Comparison of ENCODE assay signal across 24 cellular contexts in genomic region chr9:115232375-115232774, GRCh38.
DNase-seq lines count a peak whose midpoint lies in the region; ATAC-seq, FAIRE-seq and TF ChIP-seq lines count a peak whose summit lies in the region.
"Had no signal": no experiment of that assay in that cellular context is flagged by ENCODE, and none has a peak within 500 bp of the region (broad histone marks: within the 10 kb centered on the region; RNA-seq: fewer than 3 reads in every experiment).

No MANE protein-coding gene starts in this region.

- no peak for DNase-seq in A549 (ENCODE audit: low read depth in 1 of 2, low spot score in 1 of 2)
- DNase-seq in A673 (ENCODE audit: low spot score): no peak
- peak; percentile 31 for DNase-seq in HCEC 1CT
- DNase-seq in SK-N-MC (ENCODE audit: low read depth, low spot score): no peak
- no peak for DNase-seq in activated CD4-positive, CD25-positive, alpha-beta regulatory T cell treated with anti-CD3 and anti-CD28 coated beads, Interleukin-2, amount 50 U/mL, for 72 hours
- no peak for DNase-seq in naive thymus-derived CD8-positive, alpha-beta T cell
- DNase-seq in stimulated activated naive CD4-positive, alpha-beta T cell (lab: John Stamatoyannopoulos, UW): no peak
- DNase-seq: CD4-positive, alpha-beta memory T cell; DMS 273 treated with DMSO at 0.1 percent for 48 hours; DMS53; DND-41; EL; HFFc6; KG1 had no signal

- TSS peak; percentile 80 for BruUV-seq in A673 (replicated peaks; lab: Mats Ljungman, UMichigan)

- peaks cover 8 to 47% (median 13%) of the 10 kb centered on the region in 5 donors for H3K27me3 Mint-ChIP-seq in naive thymus-derived CD8-positive, alpha-beta T cell

- H3K36me3 Mint-ChIP-seq in naive thymus-derived CD8-positive, alpha-beta T cell: no peaks in the 10 kb centered on the region
- H3K36me3 Mint-ChIP-seq: CD14-positive monocyte; CD4-positive, alpha-beta memory T cell had no signal

- CTCF ChIA-PET in A549 (lab: Yijun Ruan, JAX): interaction anchor here (1.5 to 1.7 kb wide), 3 partner anchors 13 to 42 kb away, joined by 3 to 5 read pairs (median 3); no protein-coding TSS in a partner anchor
- CTCF ChIA-PET in A673 (lab: Charles Lee): no interaction called here

- no peaks in the 10 kb centered on the region for H3K27me3 ChIP-seq in A673 (replicated peaks; ENCODE audit: insufficient read depth, low read depth, low read length, poor library complexity)
- H3K27me3 ChIP-seq: BLaER1 had no signal

- no peak for FAIRE-seq in A549 (lab: Jason Lieb, UNC)
- FAIRE-seq: A204.1, GM12878, GM19239, H54, HepG2 had no signal

- H3K36me3 ChIP-seq in A673 (ENCODE audit: insufficient read depth, low read length, poor library complexity, severe bottlenecking) (no peaks in the 10 kb centered on the region), SK-N-MC (ENCODE audit: insufficient read depth, low read length) (no peaks in the 10 kb centered on the region)
- H3K36me3 ChIP-seq: BLaER1 had no signal

- H3K27ac Mint-ChIP-seq in naive thymus-derived CD8-positive, alpha-beta T cell: no peak overlapping the region
- H3K27ac Mint-ChIP-seq: CD14-positive monocyte; CD4-positive, alpha-beta memory T cell; GM23338; HFFc6 had no signal

- no peak overlapping the region for H3K4me3 Mint-ChIP-seq in naive thymus-derived CD8-positive, alpha-beta T cell
- H3K4me3 Mint-ChIP-seq: CD14-positive monocyte; CD4-positive, alpha-beta memory T cell; GM23338; HFFc6 had no signal

- H3K9me3 ChIP-seq in A549: no peaks in the 10 kb centered on the region
- H3K9me3 ChIP-seq in A673 (ENCODE audit: low read depth, low read length, poor library complexity, severe bottlenecking): no peaks in the 10 kb centered on the region
- no peaks in the 10 kb centered on the region for H3K9me3 ChIP-seq in SK-N-MC (ENCODE audit: low read depth, low read length)
- H3K9me3 ChIP-seq: BLaER1 had no signal

- intact Hi-C loops in A673 (cut with micrococcal nuclease; ENCODE audit: unreplicated experiment): no loop called here

- POLR2A ChIA-PET in A549 (lab: Yijun Ruan, JAX) (no interaction called here), A673 (lab: Charles Lee; ENCODE audit: low non-redundant PET) (interaction anchor here (0.6 kb wide), 1 partner anchor 13 kb away, joined by 3 read pairs; no protein-coding TSS in a partner anchor)
- POLR2A ChIA-PET in naive thymus-derived CD8-positive, alpha-beta T cell (lab: Charles Lee): no interaction called here

- H3K4me2 ChIP-seq in A549: no peak overlapping the region
- H3K4me2 ChIP-seq: BLaER1, GM23338 had no signal

- TF ChIP-seq POLR2A in A549 (IDR thresholded peaks at IDR 0.05; ENCODE audit: low read length): no peak

- no peaks in the 10 kb centered on the region for H3K4me1 Mint-ChIP-seq in naive thymus-derived CD8-positive, alpha-beta T cell
- H3K4me1 Mint-ChIP-seq: CD14-positive monocyte; CD4-positive, alpha-beta memory T cell had no signal

- H3K9ac ChIP-seq in SK-N-MC (ENCODE audit: insufficient read length): peak overlapping the region; percentile 1
- H3K9ac ChIP-seq: BLaER1 had no signal

- no peak for TF ChIP-seq RAD21 in A549 (conservative IDR thresholded peaks at IDR 0.05 in 1 of 2, IDR thresholded peaks at IDR 0.05 in 1 of 2)

- H3K27ac ChIP-seq in A549: peak overlapping the region; percentile 17 to 35; a peak in 1 of 6 replicates
- H3K27ac ChIP-seq in A673 (ENCODE audit: low read depth, low read length, poor library complexity, severe bottlenecking): no peak overlapping the region
- H3K27ac ChIP-seq in SK-N-MC: peak overlapping the region; percentile 73
- H3K27ac ChIP-seq: BLaER1 had no signal

- TF ChIP-seq EP300 in A549 (IDR thresholded peaks at IDR 0.05): no peak

- TF ChIP-seq CTCF in A549 (IDR thresholded peaks at IDR 0.05) (no peak), A673 (conservative IDR thresholded peaks at IDR 0.05; ENCODE audit: low read depth, low read length) (no peak)

- no peak overlapping the region for H3K4me3 ChIP-seq in A549
- H3K4me3 ChIP-seq in A673 (ENCODE audit: low read depth, low read length, poor library complexity, severe bottlenecking): no peak overlapping the region
- H3K4me3 ChIP-seq in SK-N-MC: no peak overlapping the region
- H3K4me3 ChIP-seq: BLaER1, GM12878, GM23338 had no signal

- H3K4me1 ChIP-seq in A549: peaks cover 24% of the 10 kb centered on the region
- H3K4me1 ChIP-seq in A673 (ENCODE audit: insufficient read depth, low read length, poor library complexity, severe bottlenecking): peaks cover 10% of the 10 kb centered on the region
- H3K4me1 ChIP-seq: BLaER1 had no signal

- H3K9me3 Mint-ChIP-seq in naive thymus-derived CD8-positive, alpha-beta T cell: peaks cover 0 to 4% (median 0%) of the 10 kb centered on the region in 9 donors
- H3K9me3 Mint-ChIP-seq: GM23338, HFFc6 had no signal

- no peak for ATAC-seq in A549
- no peak for ATAC-seq in HG02840 (IDR thresholded peaks at IDR 0.05; ENCODE audit: low FRiP score, unreplicated experiment)
- ATAC-seq in naive thymus-derived CD8-positive, alpha-beta T cell: no peak
- ATAC-seq: GM12878, GM23338, HCT116, HepG2 had no signal

TF ChIP-seq in A549, 52 proteins besides CTCF, POLR2A, EP300 and RAD21:
- TF ChIP-seq RCOR1 (IDR thresholded peaks at IDR 0.05; ENCODE audit: low read depth, low read length): no peak
- TF ChIP-seq MYC (IDR thresholded peaks at IDR 0.05; ENCODE audit: borderline replicate concordance, low read length): no peak
- no peak for TF ChIP-seq REST (IDR thresholded peaks at IDR 0.05)
- no peak for TF ChIP-seq ZNF302 (CRISPR knock-in tag; IDR thresholded peaks at IDR 0.05)
- TF ChIP-seq ELK1 (IDR thresholded peaks at IDR 0.05; ENCODE audit: low read depth, low read length): no peak
- TF ChIP-seq TP53 (CRISPR knock-in tag; IDR thresholded peaks at IDR 0.05): no peak
